20 cellular contexts compared by ENCODE assay signal in the genomic region with DNA sequence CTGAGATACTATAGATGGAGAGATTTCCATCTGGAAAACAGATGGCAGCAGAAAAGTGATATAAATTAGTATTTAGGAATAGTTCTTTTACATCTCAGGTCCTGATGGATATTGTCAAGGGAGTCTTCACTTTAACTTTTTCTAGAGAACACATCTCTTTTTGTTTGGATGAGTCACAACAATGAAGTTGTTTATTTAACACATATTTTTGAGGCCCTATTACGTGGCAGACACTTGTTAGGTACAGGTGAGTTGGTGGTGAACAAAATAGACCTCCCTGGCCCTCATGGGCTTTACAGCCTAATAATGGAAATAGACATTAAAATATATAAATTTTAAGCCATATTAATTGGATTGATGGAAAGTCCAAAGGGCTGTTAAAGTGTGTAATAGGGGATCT.
DNase-seq lines count a peak whose midpoint lies in the region; ATAC-seq, FAIRE-seq and TF ChIP-seq lines count a peak whose summit lies in the region.
"Had no signal": no experiment of that assay in that cellular context is flagged by ENCODE, and none has a peak within 500 bp of the region (broad histone marks: within the 10 kb centered on the region; RNA-seq: fewer than 3 reads in every experiment).

No MANE protein-coding gene starts in this region.

- no peaks in the 10 kb centered on the region for H4K20me1 ChIP-seq in PC-3 (ENCODE audit: low read length)

- DNase-seq in A549 (ENCODE audit: low read depth in 1 of 2, low spot score in 1 of 2) (no peak), DMS53 treated with DMSO at 0.1 percent for 48 hours (lab: John Stamatoyannopoulos, UW; ENCODE audit: unreplicated experiment) (peak; percentile 22), PC-3 (peak; percentile 61), bronchial epithelial cell (ENCODE audit: low read depth) (peak; percentile 59), GOT3 (lab: John Stamatoyannopoulos, UW) (no peak)
- DNase-seq: ACHN; BE2C; C1 segment of cervical spinal cord; CD4-positive, CD25-positive, alpha-beta regulatory T cell; CD8-positive, alpha-beta memory T cell; COR-L47; DMS 273 treated with DMSO at 0.1 percent for 48 hours; DMS79; HFFc6; KG1 had no signal

- POLR2A ChIA-PET in A549 (lab: Yijun Ruan, JAX) (no interaction called here), PC-3 (lab: Charles Lee; ENCODE audit: unreplicated experiment) (no interaction called here)

- TF ChIP-seq RAD21 in A549 (conservative IDR thresholded peaks at IDR 0.05 in 1 of 2, IDR thresholded peaks at IDR 0.05 in 1 of 2): no peak

- no peaks in the 10 kb centered on the region for H3K27me3 ChIP-seq in PC-3 (ENCODE audit: low read length)
- H3K27me3 ChIP-seq in bronchial epithelial cell (ENCODE audit: control insufficient read depth, insufficient read depth, low read length): no peaks in the 10 kb centered on the region
- H3K27me3 ChIP-seq: BE2C had no signal

- no peak overlapping the region for H3K4me3 ChIP-seq in A549
- no peak overlapping the region for H3K4me3 ChIP-seq in PC-3 (ENCODE audit: low read length)
- no peak overlapping the region for H3K4me3 ChIP-seq in bronchial epithelial cell (ENCODE audit: low read depth, low read length)
- H3K4me3 ChIP-seq: GM12878, HAP-1 had no signal

- H3K9me3 ChIP-seq in A549 (peaks cover 7% of the 10 kb centered on the region; the same call in 1 of the 3 replicates), PC-3 (ENCODE audit: low read length) (no peaks in the 10 kb centered on the region)
- H3K9me3 ChIP-seq: BE2C, HAP-1 had no signal

- ATAC-seq in A549: no peak
- ATAC-seq in PC-3: peak; percentile 42
- no peak for ATAC-seq in HG03457 (IDR thresholded peaks at IDR 0.05; ENCODE audit: unreplicated experiment)
- no peak for ATAC-seq in HG03442 (IDR thresholded peaks at IDR 0.05; ENCODE audit: unreplicated experiment)
- ATAC-seq: GM12878 had no signal

- peak; percentile 18 for FAIRE-seq in A549 (lab: Jason Lieb, UNC)
- FAIRE-seq in bronchial epithelial cell (lab: Jason Lieb, UNC): no peak
- FAIRE-seq: GM12878, GM19239 had no signal

- no peaks in the 10 kb centered on the region for H3F3A ChIP-seq in PC-3 (ENCODE audit: low read length, unreplicated experiment)

- no peak overlapping the region for H2AFZ ChIP-seq in PC-3 (ENCODE audit: low read length)

- no peak for TF ChIP-seq EP300 in A549 (IDR thresholded peaks at IDR 0.05)

- H3K79me2 ChIP-seq in PC-3 (ENCODE audit: low read length): no peaks in the 10 kb centered on the region

- TF ChIP-seq POLR2A in A549 (IDR thresholded peaks at IDR 0.05; ENCODE audit: low read length): no peak

- H3K9ac ChIP-seq in PC-3 (ENCODE audit: low read length): no peak overlapping the region

- H3K4me1 ChIP-seq in A549 (0 out of 3 replicates have a peak, but pooled peaks cover 5% of the 10 kb centered on the region), PC-3 (ENCODE audit: insufficient read depth, low read length) (peaks cover 11% of the 10 kb centered on the region; the same call in 1 of the 2 replicates)
- H3K4me1 ChIP-seq: HAP-1 had no signal

- intact Hi-C loops in PC-3 (cut with micrococcal nuclease): no loop called here

- no TSS peak for BruUV-seq in PC-3 (replicated peaks; lab: Mats Ljungman, UMichigan)

- WGBS in A549 (ENCODE audit: missing lambda C conversion rate): 33% methylated on average over 1 of the region's 1 CpG

- no peak for TF ChIP-seq CTCF in A549 (IDR thresholded peaks at IDR 0.05)
- TF ChIP-seq CTCF in PC-3 (conservative IDR thresholded peaks at IDR 0.05; ENCODE audit: low read depth, low read length): no peak
- TF ChIP-seq CTCF in bronchial epithelial cell (IDR thresholded peaks at IDR 0.05; ENCODE audit: insufficient read depth, low read length, severe bottlenecking): no peak

- CTCF ChIA-PET in A549 (lab: Yijun Ruan, JAX) (no interaction called here), PC-3 (lab: Charles Lee) (no interaction called here)

- H3K36me3 ChIP-seq in PC-3 (ENCODE audit: low read depth, low read length) (no peaks in the 10 kb centered on the region), bronchial epithelial cell (ENCODE audit: control insufficient read depth, insufficient read depth, low read length) (peaks cover 1% of the 10 kb centered on the region)
- H3K36me3 ChIP-seq: BE2C, HAP-1 had no signal

- H3K27ac ChIP-seq in A549 (no peak overlapping the region), PC-3 (ENCODE audit: low read length) (no peak overlapping the region)

- no peaks in the 10 kb centered on the region for H3K9me2 ChIP-seq in PC-3 (replicated peaks; ENCODE audit: low read length)

- H3K4me2 ChIP-seq in A549: no peak overlapping the region
- H3K4me2 ChIP-seq in PC-3 (ENCODE audit: low read length): no peak overlapping the region

TF ChIP-seq in A549, 52 proteins besides CTCF, POLR2A, EP300 and RAD21:
- TF ChIP-seq ZC3H11A (IDR thresholded peaks at IDR 0.05) (no peak), CEBPB (IDR thresholded peaks at IDR 0.05) (no peak), SMC3 (IDR thresholded peaks at IDR 0.05) (no peak), SREBF2 (IDR thresholded peaks at IDR 0.05) (no peak), CHD4 (IDR thresholded peaks at IDR 0.05; ENCODE audit: borderline replicate concordance) (no peak), GATA3 (IDR thresholded peaks at IDR 0.05; ENCODE audit: borderline replicate concordance) (no peak)
- TF ChIP-seq, protein P1, sequence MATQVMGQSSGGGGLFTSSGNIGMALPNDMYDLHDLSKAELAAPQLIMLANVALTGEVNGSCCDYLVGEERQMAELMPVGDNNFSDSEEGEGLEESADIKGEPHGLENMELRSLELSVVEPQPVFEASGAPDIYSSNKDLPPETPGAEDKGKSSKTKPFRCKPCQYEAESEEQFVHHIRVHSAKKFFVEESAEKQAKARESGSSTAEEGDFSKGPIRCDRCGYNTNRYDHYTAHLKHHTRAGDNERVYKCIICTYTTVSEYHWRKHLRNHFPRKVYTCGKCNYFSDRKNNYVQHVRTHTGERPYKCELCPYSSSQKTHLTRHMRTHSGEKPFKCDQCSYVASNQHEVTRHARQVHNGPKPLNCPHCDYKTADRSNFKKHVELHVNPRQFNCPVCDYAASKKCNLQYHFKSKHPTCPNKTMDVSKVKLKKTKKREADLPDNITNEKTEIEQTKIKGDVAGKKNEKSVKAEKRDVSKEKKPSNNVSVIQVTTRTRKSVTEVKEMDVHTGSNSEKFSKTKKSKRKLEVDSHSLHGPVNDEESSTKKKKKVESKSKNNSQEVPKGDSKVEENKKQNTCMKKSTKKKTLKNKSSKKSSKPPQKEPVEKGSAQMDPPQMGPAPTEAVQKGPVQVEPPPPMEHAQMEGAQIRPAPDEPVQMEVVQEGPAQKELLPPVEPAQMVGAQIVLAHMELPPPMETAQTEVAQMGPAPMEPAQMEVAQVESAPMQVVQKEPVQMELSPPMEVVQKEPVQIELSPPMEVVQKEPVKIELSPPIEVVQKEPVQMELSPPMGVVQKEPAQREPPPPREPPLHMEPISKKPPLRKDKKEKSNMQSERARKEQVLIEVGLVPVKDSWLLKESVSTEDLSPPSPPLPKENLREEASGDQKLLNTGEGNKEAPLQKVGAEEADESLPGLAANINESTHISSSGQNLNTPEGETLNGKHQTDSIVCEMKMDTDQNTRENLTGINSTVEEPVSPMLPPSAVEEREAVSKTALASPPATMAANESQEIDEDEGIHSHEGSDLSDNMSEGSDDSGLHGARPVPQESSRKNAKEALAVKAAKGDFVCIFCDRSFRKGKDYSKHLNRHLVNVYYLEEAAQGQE (IDR thresholded peaks at IDR 0.05): no peak

Comparison
In these comparisons a context has a peak if more than half of its experiments do, and no peak if none do; other contexts are left out.
1. DNase-seq: peak in DMS53 treated with DMSO at 0.1 percent for 48 hours (single experiment), PC-3 (single experiment) and bronchial epithelial cell (single experiment); none in A549 (0 of 2) and GOT3 (single experiment).